ENCODE assay signal across 23 cellular contexts in genomic region chr12:62861157-62861535, GRCh38.
DNase-seq lines count a peak whose midpoint lies in the region; ATAC-seq and TF ChIP-seq lines count a peak whose summit lies in the region.
"Had no signal": no experiment of that assay in that cellular context is flagged by ENCODE, and none has a peak within 500 bp of the region (broad histone marks: within the 10 kb centered on the region; RNA-seq: fewer than 3 reads in every experiment).

No MANE protein-coding gene starts in this region.

- H3K4me3 Mint-ChIP-seq in brain (peak overlapping the region in 1 of 5 experiments; percentile 23), nephron progenitor cell (no peak overlapping the region)
- H3K4me3 Mint-ChIP-seq: activated CD4-positive, alpha-beta T cell treated with anti-CD3 and anti-CD28 coated beads, Interleukin-2, amount 10 ng/mL, durations not matched to agents 24 days and 14 days; activated naive CD8-positive, alpha-beta T cell; H9; naive B cell; stimulated activated naive CD8-positive, alpha-beta T cell treated with anti-CD3 and anti-CD28 coated beads, Interleukin-15, Interleukin-2, amounts not matched to agents 100 ng/mL and 50 ng/mL, for 24 hours had no signal

- H3K27ac Mint-ChIP-seq in brain, result peak overlapping the region; percentile 18 to 74 (median 38)
- H3K27ac Mint-ChIP-seq in nephron progenitor cell, result no peak overlapping the region
- H3K27ac Mint-ChIP-seq: activated CD4-positive, alpha-beta T cell treated with anti-CD3 and anti-CD28 coated beads, Interleukin-2, amount 10 ng/mL, durations not matched to agents 24 days and 14 days; activated naive CD8-positive, alpha-beta T cell; H9; naive B cell; stimulated activated naive CD8-positive, alpha-beta T cell treated with anti-CD3 and anti-CD28 coated beads, Interleukin-15, Interleukin-2, amounts not matched to agents 100 ng/mL and 50 ng/mL, for 24 hours had no signal

- no peaks in the 10 kb centered on the region for H3K27me3 Mint-ChIP-seq in brain
- H3K27me3 Mint-ChIP-seq in nephron progenitor cell (ENCODE audit: low read depth, poor library complexity), result peaks cover 6% of the 10 kb centered on the region
- H3K27me3 Mint-ChIP-seq: naive B cell had no signal

- POLR2A ChIA-PET in A673 (lab: Charles Lee; ENCODE audit: low non-redundant PET), result no interaction called here

- peaks cover 56% of the 10 kb centered on the region for H3K4me1 Mint-ChIP-seq in brain
- peaks cover 56% of the 10 kb centered on the region for H3K4me1 Mint-ChIP-seq in nephron progenitor cell
- H3K4me1 Mint-ChIP-seq: activated CD4-positive, alpha-beta T cell treated with anti-CD3 and anti-CD28 coated beads, Interleukin-2, amount 10 ng/mL, durations not matched to agents 24 days and 14 days; naive B cell had no signal

- H3K4me1 ChIP-seq in thoracic aorta (ENCODE audit: control insufficient read depth in 1 of 2, low read depth in 2 of 2) (peaks cover 22 to 52% of the 10 kb centered on the region in 2 donors), A673 (ENCODE audit: insufficient read depth, low read length, poor library complexity, severe bottlenecking) (no peaks in the 10 kb centered on the region)
- H3K4me1 ChIP-seq: BE2C had no signal

- H3K27ac ChIP-seq in thoracic aorta (peak overlapping the region; percentile 32 to 47), A673 (ENCODE audit: low read depth, low read length, poor library complexity, severe bottlenecking) (no peak overlapping the region)
- H3K27ac ChIP-seq: 22Rv1, ovary, skin epidermis had no signal

- H3K9me3 Mint-ChIP-seq in brain (no peaks in the 10 kb centered on the region), nephron progenitor cell (no peaks in the 10 kb centered on the region)
- H3K9me3 Mint-ChIP-seq: activated CD4-positive, alpha-beta T cell treated with anti-CD3 and anti-CD28 coated beads, Interleukin-2, amount 10 ng/mL, durations not matched to agents 24 days and 14 days; H9; naive B cell; stimulated activated naive CD8-positive, alpha-beta T cell treated with anti-CD3 and anti-CD28 coated beads, Interleukin-15, Interleukin-2, amounts not matched to agents 100 ng/mL and 50 ng/mL, for 24 hours had no signal

- ATAC-seq in thoracic aorta (ENCODE audit: insufficient number of reproducible peaks, low FRiP score, low read depth), result no peak

- H3K27me3 ChIP-seq in thoracic aorta (replicated peaks; ENCODE audit: insufficient read depth) (no peaks in the 10 kb centered on the region), A673 (replicated peaks; ENCODE audit: insufficient read depth, low read depth, low read length, poor library complexity) (no peaks in the 10 kb centered on the region)
- H3K27me3 ChIP-seq: BE2C, ovary had no signal

- BruUV-seq in A673 (replicated peaks; lab: Mats Ljungman, UMichigan), result no TSS peak

- peak overlapping the region; percentile 41 for H3K4me3 ChIP-seq in thoracic aorta
- H3K4me3 ChIP-seq in A673 (ENCODE audit: low read depth, low read length, poor library complexity, severe bottlenecking), result no peak overlapping the region
- H3K4me3 ChIP-seq: ovary, skin epidermis had no signal

- H3K9me3 ChIP-seq in thoracic aorta (no peaks in the 10 kb centered on the region), A673 (ENCODE audit: low read depth, low read length, poor library complexity, severe bottlenecking) (no peaks in the 10 kb centered on the region)
- H3K9me3 ChIP-seq: BE2C, ovary had no signal

- no peaks in the 10 kb centered on the region for H3K36me3 Mint-ChIP-seq in brain
- no peaks in the 10 kb centered on the region for H3K36me3 Mint-ChIP-seq in nephron progenitor cell (ENCODE audit: low read depth)
- H3K36me3 Mint-ChIP-seq: activated naive CD8-positive, alpha-beta T cell; naive B cell had no signal

- intact Hi-C loops in A673 (cut with micrococcal nuclease; ENCODE audit: unreplicated experiment), result no loop called here

- CTCF ChIA-PET in A673 (lab: Charles Lee), result no interaction called here

- DNase-seq in NCI-H526 treated with DMSO at 0.1 percent for 48 hours (lab: John Stamatoyannopoulos, UW) (peak; percentile 58), NCI-H526 (lab: John Stamatoyannopoulos, UW) (no peak), midbrain (lab: John Stamatoyannopoulos, UW) (peak; percentile 51), thoracic aorta (ENCODE audit: low spot score) (no peak), cerebellum (ENCODE audit: low spot score) (no peak), nephron progenitor cell (no peak), A673 (ENCODE audit: low spot score) (no peak)
- DNase-seq: activated CD4-positive, alpha-beta T cell treated with anti-CD3 and anti-CD28 coated beads, Interleukin-2, amount 10 ng/mL, durations not matched to agents 24 days and 14 days; BE2C; DND-41; H9; islet precursor cell; naive B cell; NCI-H1105 treated with DMSO at 0.1 percent for 48 hours; NCI-H69; ovary; SHP77; stimulated activated CD4-positive, alpha-beta T cell treated with anti-CD3 and anti-CD28 coated beads, Interleukin-2, amount 100 ng/mL, for 48 hours had no signal

- no peak for TF ChIP-seq CTCF in brain (conservative IDR thresholded peaks at IDR 0.05)
- TF ChIP-seq CTCF in thoracic aorta (IDR thresholded peaks at IDR 0.05), result no peak
- no peak for TF ChIP-seq CTCF in nephron progenitor cell (IDR thresholded peaks at IDR 0.05)
- TF ChIP-seq CTCF in A673 (conservative IDR thresholded peaks at IDR 0.05; ENCODE audit: low read depth, low read length), result no peak

- H3K36me3 ChIP-seq in thoracic aorta, result no peaks in the 10 kb centered on the region
- no peaks in the 10 kb centered on the region for H3K36me3 ChIP-seq in A673 (ENCODE audit: insufficient read depth, low read length, poor library complexity, severe bottlenecking)
- H3K36me3 ChIP-seq: BE2C, ovary had no signal

Comparison
In these comparisons a context has a peak if more than half of its experiments do, and no peak if none do; other contexts are left out.
1. DNase-seq: peak in NCI-H526 treated with DMSO at 0.1 percent for 48 hours (single experiment) and midbrain (single experiment); none in NCI-H526 (0 of 2), thoracic aorta (single experiment), cerebellum (single experiment), nephron progenitor cell (single experiment) and A673 (single experiment).